11 cellular contexts compared by ENCODE assay signal in the genomic region with DNA sequence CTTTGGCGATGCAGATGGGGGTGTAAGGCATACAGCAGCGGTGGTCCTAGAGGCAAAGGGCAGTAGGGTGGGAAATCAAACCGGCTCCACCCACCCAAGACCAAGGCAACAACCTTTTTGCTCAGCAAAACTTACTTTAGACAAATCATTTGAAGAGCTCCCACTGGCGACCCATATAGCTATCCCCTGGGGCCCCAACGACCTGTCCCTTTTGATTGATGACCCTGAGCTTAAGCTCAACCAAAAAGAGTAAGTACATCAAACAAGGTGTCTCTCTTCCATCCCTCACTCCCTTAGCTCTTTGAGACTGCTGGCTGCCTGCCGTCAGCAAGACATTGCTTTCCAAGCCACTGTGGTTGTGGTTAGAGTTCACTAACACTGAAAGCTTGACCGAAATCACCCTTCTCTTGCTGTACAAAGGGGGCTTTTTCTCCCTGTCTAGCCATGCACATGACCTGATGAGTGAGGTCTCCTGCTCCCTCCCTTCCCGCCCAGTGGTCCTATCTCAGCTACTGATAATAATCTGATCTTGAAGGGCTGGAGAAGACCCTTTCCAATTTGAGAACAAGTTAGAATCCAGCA. TPM values are rescaled to one million over a fixed set of nuclear protein-coding genes. Genes with fewer than 3 reads are reported as not detected.
DNase-seq lines count a peak whose midpoint lies in the region; ATAC-seq, FAIRE-seq and TF ChIP-seq lines count a peak whose summit lies in the region.
"Had no signal": no experiment of that assay in that cellular context is flagged by ENCODE, and none has a peak within 500 bp of the region (broad histone marks: within the 10 kb centered on the region; RNA-seq: fewer than 3 reads in every experiment).

No MANE protein-coding gene starts in this region.

- H3K9me3 Mint-ChIP-seq in progenitor cell of endocrine pancreas (ENCODE audit: low read depth): no peaks in the 10 kb centered on the region
- H3K9me3 Mint-ChIP-seq in effector memory CD8-positive, alpha-beta T cell: no peaks in the 10 kb centered on the region

- peak overlapping the region; percentile 34 for H3K27ac Mint-ChIP-seq in progenitor cell of endocrine pancreas
- H3K27ac Mint-ChIP-seq in effector memory CD8-positive, alpha-beta T cell: no peak overlapping the region

- POLR2A ChIA-PET in HEK293T (lab: Yijun Ruan, JAX): interaction anchor here (0.6 kb wide), 1 partner anchor 27 kb away, joined by 3 read pairs; no protein-coding TSS in a partner anchor

- H3K27me3 Mint-ChIP-seq in progenitor cell of endocrine pancreas: no peaks in the 10 kb centered on the region
- no peaks in the 10 kb centered on the region for H3K27me3 Mint-ChIP-seq in effector memory CD8-positive, alpha-beta T cell

- peak; percentile 84 for ATAC-seq in GM18907 (IDR thresholded peaks at IDR 0.05; ENCODE audit: unreplicated experiment)
- ATAC-seq in HG03378 (IDR thresholded peaks at IDR 0.05; ENCODE audit: unreplicated experiment): peak; percentile 61
- ATAC-seq in effector memory CD8-positive, alpha-beta T cell (replicated peaks): no peak
- no peak for ATAC-seq in GM21526 (IDR thresholded peaks at IDR 0.05; ENCODE audit: low FRiP score, unreplicated experiment)

- peaks cover 4% of the 10 kb centered on the region for H3K4me1 Mint-ChIP-seq in progenitor cell of endocrine pancreas (ENCODE audit: low read depth)
- H3K4me1 Mint-ChIP-seq in effector memory CD8-positive, alpha-beta T cell (ENCODE audit: low read depth in 2 of 2): peaks cover 9 to 14% of the 10 kb centered on the region in 2 donors

- TF ChIP-seq CTCF in progenitor cell of endocrine pancreas (IDR thresholded peaks at IDR 0.05; ENCODE audit: unreplicated experiment): no peak

- no peak for FAIRE-seq in RCC 7860 (lab: Jason Lieb, UNC)
- FAIRE-seq: D721Med had no signal

- CTCF ChIA-PET in HEK293T (lab: Yijun Ruan, JAX): no interaction called here

- DNase-seq in HEK293T (ENCODE audit: extremely low spot score) (no peak), progenitor cell of endocrine pancreas (ENCODE audit: low spot score, unreplicated experiment) (no peak), RCC 7860 (ENCODE audit: low spot score) (no peak)
- DNase-seq in effector memory CD8-positive, alpha-beta T cell: no peak
- DNase-seq: NCI-H69, SHP77, uterus had no signal

- peaks cover 12% of the 10 kb centered on the region for H3K36me3 Mint-ChIP-seq in progenitor cell of endocrine pancreas (ENCODE audit: insufficient read depth)
- peaks cover 66% of the 10 kb centered on the region for H3K36me3 Mint-ChIP-seq in effector memory CD8-positive, alpha-beta T cell (ENCODE audit: insufficient read depth)

- no peak overlapping the region for H3K4me3 Mint-ChIP-seq in progenitor cell of endocrine pancreas (ENCODE audit: low read depth)
- no peak overlapping the region for H3K4me3 Mint-ChIP-seq in effector memory CD8-positive, alpha-beta T cell

TF ChIP-seq in HEK293T, 16 proteins besides CTCF, POLR2A, EP300 and RAD21:
- no peak for TF ChIP-seq FOXA1 (IDR thresholded peaks at IDR 0.05)
- TF ChIP-seq, protein P1, sequence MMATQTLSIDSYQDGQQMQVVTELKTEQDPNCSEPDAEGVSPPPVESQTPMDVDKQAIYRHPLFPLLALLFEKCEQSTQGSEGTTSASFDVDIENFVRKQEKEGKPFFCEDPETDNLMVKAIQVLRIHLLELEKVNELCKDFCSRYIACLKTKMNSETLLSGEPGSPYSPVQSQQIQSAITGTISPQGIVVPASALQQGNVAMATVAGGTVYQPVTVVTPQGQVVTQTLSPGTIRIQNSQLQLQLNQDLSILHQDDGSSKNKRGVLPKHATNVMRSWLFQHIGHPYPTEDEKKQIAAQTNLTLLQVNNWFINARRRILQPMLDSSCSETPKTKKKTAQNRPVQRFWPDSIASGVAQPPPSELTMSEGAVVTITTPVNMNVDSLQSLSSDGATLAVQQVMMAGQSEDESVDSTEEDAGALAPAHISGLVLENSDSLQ (IDR thresholded peaks at IDR 0.05): peak; percentile 6; the same call in 1 of the 2 replicates

RNA-seq across cellular contexts. Expression of a gene that starts 42.3 kb away (rescaled TPM):
- 40.0 and 66.8 TPM in 2 replicates for total RNA-seq in progenitor cell of endocrine pancreas

Comparison
In these comparisons a context has a peak if more than half of its experiments do, and no peak if none do; other contexts are left out.
1. ATAC-seq: peak in GM18907 (single experiment) and HG03378 (single experiment); none in effector memory CD8-positive, alpha-beta T cell (single experiment) and GM21526 (single experiment).